10 cellular contexts compared by ENCODE assay signal in the genomic region with DNA sequence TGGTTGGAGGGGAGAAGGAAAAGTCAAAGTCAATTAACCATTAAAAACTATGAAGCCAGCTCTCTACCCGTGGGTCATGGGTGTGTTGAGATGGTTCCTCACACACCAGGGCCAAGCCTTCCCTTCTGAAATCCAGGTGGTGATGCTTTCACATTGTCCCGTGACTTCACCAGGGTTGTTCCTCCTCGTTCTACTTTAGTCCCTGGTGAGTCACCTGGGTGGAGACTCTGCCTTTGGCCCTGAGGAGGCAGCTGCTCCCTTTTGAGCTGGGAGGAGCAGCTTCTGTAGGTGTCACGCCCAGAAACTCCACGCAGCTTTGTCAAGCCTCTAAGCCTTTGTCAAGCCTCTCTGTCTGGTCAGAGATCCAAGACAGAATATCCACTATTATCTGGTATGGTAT.
A peak's percentile ranks its signal among the peaks of the same experiment; 100 is the strongest.
DNase-seq lines count a peak whose midpoint lies in the region; ATAC-seq, FAIRE-seq and TF ChIP-seq lines count a peak whose summit lies in the region.
"Had no signal": no experiment of that assay in that cellular context is flagged by ENCODE, and none has a peak within 500 bp of the region (broad histone marks: within the 10 kb centered on the region; RNA-seq: fewer than 3 reads in every experiment).

No MANE protein-coding gene starts in this region.

- H3K4me3 ChIP-seq in bronchial epithelial cell (ENCODE audit: low read depth, low read length), result no peak overlapping the region
- no peak overlapping the region for H3K4me3 ChIP-seq in CD8-positive, alpha-beta T cell (ENCODE audit: low read depth, low read length)

- no peaks in the 10 kb centered on the region for H3K9me3 ChIP-seq in CD8-positive, alpha-beta T cell (ENCODE audit: low read length)

- ATAC-seq in GM21447 (IDR thresholded peaks at IDR 0.05; ENCODE audit: unreplicated experiment) (peak; percentile 48), HG03342 (IDR thresholded peaks at IDR 0.05; ENCODE audit: unreplicated experiment) (peak; percentile 61), HG03097 (IDR thresholded peaks at IDR 0.05; ENCODE audit: low FRiP score, unreplicated experiment) (no peak), natural killer cell (no peak)
- ATAC-seq in CD8-positive, alpha-beta T cell, result no peak

- FAIRE-seq in bronchial epithelial cell (lab: Jason Lieb, UNC), result peak; percentile 18

- intact Hi-C loops in CD8-positive, alpha-beta T cell (cut with DNase I, micrococcal nuclease), result no loop called here
- intact Hi-C loops in natural killer cell (cut with micrococcal nuclease), result no loop called here

- no peak overlapping the region for H3K4me3 Mint-ChIP-seq in CD8-positive, alpha-beta T cell
- no peak overlapping the region for H3K4me3 Mint-ChIP-seq in natural killer cell
- H3K4me3 Mint-ChIP-seq: activated naive CD4-positive, alpha-beta T cell treated with anti-CD3 and anti-CD28 coated beads for 36 hours had no signal

- no peaks in the 10 kb centered on the region for H3K4me1 Mint-ChIP-seq in CD8-positive, alpha-beta T cell (ENCODE audit: low read depth)
- no peaks in the 10 kb centered on the region for H3K4me1 Mint-ChIP-seq in natural killer cell

- CTCF ChIA-PET in GM10248 (lab: Yijun Ruan, JAX), result interaction anchor here (1.2 to 1.9 kb wide), 4 partner anchors 11 to 36 kb away, joined by 3 to 8 read pairs (median 4); no protein-coding TSS in a partner anchor
- CTCF ChIA-PET in CD8-positive, alpha-beta T cell (lab: Charles Lee), result no interaction called here

- H3K27ac Mint-ChIP-seq in CD8-positive, alpha-beta T cell, result no peak overlapping the region
- no peak overlapping the region for H3K27ac Mint-ChIP-seq in natural killer cell
- H3K27ac Mint-ChIP-seq: activated naive CD4-positive, alpha-beta T cell treated with anti-CD3 and anti-CD28 coated beads for 36 hours had no signal

- TF ChIP-seq CTCF in bronchial epithelial cell (IDR thresholded peaks at IDR 0.05; ENCODE audit: insufficient read depth, low read length, severe bottlenecking) (no peak), GM10248 (IDR thresholded peaks at IDR 0.05; ENCODE audit: control extremely low read depth, extremely low read depth, low read depth, missing control alignments) (no peak), natural killer cell (IDR thresholded peaks at IDR 0.05) (no peak)
- no peak for TF ChIP-seq CTCF in CD8-positive, alpha-beta T cell (IDR thresholded peaks at IDR 0.05)

- no peaks in the 10 kb centered on the region for H3K9me3 Mint-ChIP-seq in CD8-positive, alpha-beta T cell
- H3K9me3 Mint-ChIP-seq in natural killer cell, result peaks cover 3 to 7% of the 10 kb centered on the region in 2 donors
- H3K9me3 Mint-ChIP-seq: activated naive CD4-positive, alpha-beta T cell treated with anti-CD3 and anti-CD28 coated beads for 36 hours had no signal

- H3K27me3 ChIP-seq in bronchial epithelial cell (ENCODE audit: control insufficient read depth, insufficient read depth, low read length), result no peaks in the 10 kb centered on the region
- H3K27me3 ChIP-seq in CD8-positive, alpha-beta T cell (ENCODE audit: insufficient read depth, low read length), result no peaks in the 10 kb centered on the region

- H3K36me3 Mint-ChIP-seq in CD8-positive, alpha-beta T cell, result no peaks in the 10 kb centered on the region
- H3K36me3 Mint-ChIP-seq in natural killer cell, result no peaks in the 10 kb centered on the region

- no peak overlapping the region for H3K27ac ChIP-seq in CD8-positive, alpha-beta T cell (ENCODE audit: low read depth, low read length)

- DNase-seq in AG20443 (ENCODE audit: low spot score) (peak; percentile 43), bronchial epithelial cell (ENCODE audit: low read depth) (peak; percentile 91), GM10248 (ENCODE audit: extremely low spot score) (no peak), natural killer cell (no peak)
- DNase-seq in CD8-positive, alpha-beta T cell, result no peak
- DNase-seq: ACHN; activated naive CD4-positive, alpha-beta T cell treated with anti-CD3 and anti-CD28 coated beads for 36 hours had no signal

- H3K36me3 ChIP-seq in bronchial epithelial cell (ENCODE audit: control insufficient read depth, insufficient read depth, low read length), result no peaks in the 10 kb centered on the region
- H3K36me3 ChIP-seq in CD8-positive, alpha-beta T cell (ENCODE audit: insufficient read depth, low read length), result no peaks in the 10 kb centered on the region

- no peaks in the 10 kb centered on the region for H3K4me1 ChIP-seq in CD8-positive, alpha-beta T cell (ENCODE audit: insufficient read depth, low read length)

- POLR2A ChIA-PET in GM10248 (lab: Yijun Ruan, JAX), result no interaction called here
- POLR2A ChIA-PET in CD8-positive, alpha-beta T cell (lab: Charles Lee), result no interaction called here

- H3K27me3 Mint-ChIP-seq in CD8-positive, alpha-beta T cell (ENCODE audit: low read depth), result no peaks in the 10 kb centered on the region
- H3K27me3 Mint-ChIP-seq in natural killer cell (ENCODE audit: low read depth in 2 of 2), result no peaks in the 10 kb centered on the region

Comparison
In these comparisons a context has a peak if more than half of its experiments do, and no peak if none do; other contexts are left out.
1. DNase-seq: peak in AG20443 (single experiment) and bronchial epithelial cell (single experiment); none in GM10248 (single experiment), CD8-positive, alpha-beta T cell (0 of 7) and natural killer cell (single experiment).
2. ATAC-seq: peak in GM21447 (single experiment) and HG03342 (single experiment); none in HG03097 (single experiment), CD8-positive, alpha-beta T cell (single experiment) and natural killer cell (0 of 3).